In the genomic region with DNA sequence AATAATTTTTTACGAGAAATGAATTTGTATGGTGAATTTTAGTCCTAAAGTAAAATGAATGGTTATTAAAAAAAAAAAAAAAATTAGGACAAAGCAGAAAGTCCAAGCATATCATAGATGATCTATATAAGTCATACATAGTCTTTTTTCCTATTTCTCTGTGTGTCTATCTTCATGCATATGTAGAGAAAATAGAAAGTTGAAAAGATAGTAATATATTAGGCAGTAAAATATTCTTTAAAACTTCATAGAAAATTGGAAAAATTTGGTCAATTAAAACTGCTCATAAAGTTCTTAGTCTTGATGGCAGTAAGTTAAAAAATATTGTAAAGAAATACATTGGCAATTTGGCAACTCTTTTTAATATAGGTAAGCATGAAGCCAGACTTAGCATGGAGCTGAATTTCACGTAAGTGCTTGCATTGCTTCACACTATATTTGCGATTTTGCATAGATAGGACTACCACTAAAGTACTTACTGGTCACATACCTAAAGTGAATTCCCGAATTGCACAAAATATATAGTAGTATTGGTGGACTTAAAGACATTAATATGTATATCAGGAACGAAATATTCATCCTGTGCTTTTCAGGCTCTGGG, we compare ENCODE assay signal across 9 cellular contexts.
"Had no signal": no experiment of that assay in that cellular context is flagged by ENCODE, and none has a peak within 500 bp of the region (broad histone marks: within the 10 kb centered on the region; RNA-seq: fewer than 3 reads in every experiment).

No MANE protein-coding gene starts in this region.

- DNase-seq: GM23248, H9, HCEC 1CT, HFFc6, KG1 had no signal

- FAIRE-seq: H1, H54, HepG2 had no signal

- H3K27ac ChIP-seq: GM23248, HL-60 had no signal

- H3K4me3 ChIP-seq: GM23248 had no signal

- ATAC-seq: HepG2 had no signal
